In the genomic region with DNA sequence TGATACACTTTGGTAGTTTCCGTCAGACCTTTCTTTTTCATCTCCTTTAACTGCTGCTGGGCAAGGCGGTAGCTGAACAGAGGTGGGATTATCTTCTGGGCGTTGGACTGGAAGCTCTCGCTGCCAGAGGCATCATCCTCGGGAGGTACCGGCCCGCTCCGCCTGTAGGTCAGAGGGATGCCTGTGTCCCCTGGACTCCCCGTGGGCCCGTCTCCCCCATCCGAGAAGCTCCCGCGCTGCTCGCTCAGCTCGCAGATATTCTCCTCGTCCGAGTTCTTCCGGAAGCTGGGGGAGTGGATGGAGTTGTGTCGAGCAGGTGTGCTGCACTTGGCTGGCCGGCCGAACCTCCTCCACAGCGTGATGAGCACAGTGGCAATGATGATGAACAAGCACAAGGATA, we compare ENCODE assay signal across 19 cellular contexts. TPM values are rescaled to one million over a fixed set of nuclear protein-coding genes. Genes with fewer than 3 reads are reported as not detected.
DNase-seq lines count a peak whose midpoint lies in the region; ATAC-seq and TF ChIP-seq lines count a peak whose summit lies in the region.
"Had no signal": no experiment of that assay in that cellular context is flagged by ENCODE, and none has a peak within 500 bp of the region (broad histone marks: within the 10 kb centered on the region; RNA-seq: fewer than 3 reads in every experiment).

No MANE protein-coding gene starts in this region.

- H3K9me3 Mint-ChIP-seq in endothelial cell (ENCODE audit: unreplicated experiment) (no peaks in the 10 kb centered on the region), osteocyte (ENCODE audit: unreplicated experiment) (no peaks in the 10 kb centered on the region)
- H3K9me3 Mint-ChIP-seq: CD4-positive, alpha-beta memory T cell; H9 had no signal

- H2AK9ac ChIP-seq in IMR-90 (replicated peaks; ENCODE audit: low read depth, low read length, poor library complexity), result peak overlapping the region; percentile 55

- dilution Hi-C loops in IMR-90 (cut with HindIII; ENCODE audit: low sequenced_read_pairs, unreplicated experiment), result no loop called here

- POLR2A ChIA-PET in IMR-90 (lab: Charles Lee; ENCODE audit: unreplicated experiment), result no interaction called here

- H3K36me3 Mint-ChIP-seq in endothelial cell (ENCODE audit: low read depth, unreplicated experiment) (peaks cover 36% of the 10 kb centered on the region), osteocyte (ENCODE audit: unreplicated experiment) (no peaks in the 10 kb centered on the region)

- H3K27ac Mint-ChIP-seq in endothelial cell (ENCODE audit: unreplicated experiment) (peak overlapping the region; percentile 67), osteocyte (ENCODE audit: unreplicated experiment) (no peak overlapping the region)
- H3K27ac Mint-ChIP-seq: CD4-positive, alpha-beta memory T cell; H9 had no signal

- no peak overlapping the region for H4K91ac ChIP-seq in IMR-90 (ENCODE audit: insufficient read depth, low read depth, low read length)

- no peak overlapping the region for H3K18ac ChIP-seq in IMR-90 (ENCODE audit: low read depth, low read length)

- H3K4me1 ChIP-seq in IMR-90 (ENCODE audit: control insufficient read depth, insufficient read depth, low read length), result peaks cover 2% of the 10 kb centered on the region
- no peaks in the 10 kb centered on the region for H3K4me1 ChIP-seq in BE2C
- H3K4me1 ChIP-seq: A549 had no signal

- no peak for ATAC-seq in IMR-90 (ENCODE audit: low read depth)
- ATAC-seq: A549, GM12878, HCT116 had no signal

- H3K4me1 Mint-ChIP-seq in endothelial cell (ENCODE audit: unreplicated experiment) (peaks cover 28% of the 10 kb centered on the region), osteocyte (ENCODE audit: unreplicated experiment) (peaks cover 5% of the 10 kb centered on the region)
- H3K4me1 Mint-ChIP-seq: CD4-positive, alpha-beta memory T cell had no signal

- H4K20me1 ChIP-seq in IMR-90 (ENCODE audit: insufficient read depth, low read length), result no peaks in the 10 kb centered on the region

- H2AFZ ChIP-seq in IMR-90 (replicated peaks; ENCODE audit: low read length, poor library complexity), result peak overlapping the region; percentile 51
- H2AFZ ChIP-seq: GM23248 had no signal

- 100% methylated on average over 5 of the region's 22 CpGs; no CpG with 5 or more reads in 1 of the 2 experiments for WGBS in IMR-90 (ENCODE audit: extremely low coverage in 2 of 2, insufficient read length in 1 of 2), 2 experiments

- H3K9me1 ChIP-seq in IMR-90 (ENCODE audit: insufficient read depth, low read length), result no peaks in the 10 kb centered on the region

- H3K9me3 ChIP-seq in IMR-90 (ENCODE audit: control insufficient read depth, insufficient read depth, low read length) (no peaks in the 10 kb centered on the region), BE2C (no peaks in the 10 kb centered on the region)
- H3K9me3 ChIP-seq: A549 had no signal

- H3K27me3 Mint-ChIP-seq in endothelial cell (ENCODE audit: unreplicated experiment) (peaks cover 7% of the 10 kb centered on the region), osteocyte (ENCODE audit: unreplicated experiment) (no peaks in the 10 kb centered on the region)

- H3K36me3 ChIP-seq in IMR-90 (ENCODE audit: control insufficient read depth, insufficient read depth, low read length), result no peaks in the 10 kb centered on the region
- H3K36me3 ChIP-seq in BE2C, result no peaks in the 10 kb centered on the region

- no peak for TF ChIP-seq POLR2A in IMR-90 (IDR thresholded peaks at IDR 0.05; ENCODE audit: low read depth, low read length)

- TF ChIP-seq RAD21 in IMR-90 (IDR thresholded peaks at IDR 0.05; ENCODE audit: low read length), result no peak

- no peak overlapping the region for H3K23ac ChIP-seq in IMR-90 (ENCODE audit: low read depth, low read length)

- intact Hi-C loops in IMR-90 (cut with micrococcal nuclease), result no loop called here

- H3K4me3 Mint-ChIP-seq in endothelial cell (ENCODE audit: unreplicated experiment) (peak overlapping the region; percentile 67), osteocyte (ENCODE audit: unreplicated experiment) (no peak overlapping the region)
- H3K4me3 Mint-ChIP-seq: CD4-positive, alpha-beta memory T cell; H9 had no signal

- H2BK5ac ChIP-seq in IMR-90 (ENCODE audit: low read depth, low read length, poor library complexity, severe bottlenecking), result no peak overlapping the region

- H3K4me2 ChIP-seq in IMR-90 (ENCODE audit: low read depth, low read length), result no peak overlapping the region
- H3K4me2 ChIP-seq: A549 had no signal

- H2AK5ac ChIP-seq in IMR-90 (ENCODE audit: low read depth, low read length), result peak overlapping the region; percentile 73

- H3K79me1 ChIP-seq in IMR-90 (ENCODE audit: low read depth in 1 of 2, low read length in 2 of 2), result no peaks in the 10 kb centered on the region

- no peak overlapping the region for H2BK15ac ChIP-seq in IMR-90 (ENCODE audit: low read depth, low read length)

- no peak overlapping the region for H3K56ac ChIP-seq in IMR-90 (ENCODE audit: extremely low read depth, insufficient read depth, low read length)

- no peak overlapping the region for H2BK120ac ChIP-seq in IMR-90 (ENCODE audit: low read depth, low read length)

- H3K27ac ChIP-seq in IMR-90 (ENCODE audit: insufficient read depth, low read length), result no peak overlapping the region
- H3K27ac ChIP-seq: A549, GM23248 had no signal

- in situ Hi-C loops in IMR-90 (cut with MboI; ENCODE audit: low sequenced_read_pairs), result no loop called here

- no peak overlapping the region for H2BK20ac ChIP-seq in IMR-90 (ENCODE audit: low read depth, low read length)

- peaks cover 2% of the 10 kb centered on the region; the same call in 1 of the 2 replicates for H3K27me3 ChIP-seq in IMR-90 (ENCODE audit: control insufficient read depth, insufficient read depth, low read length)
- H3K27me3 ChIP-seq in BE2C, result no peaks in the 10 kb centered on the region

- H4K5ac ChIP-seq in IMR-90 (ENCODE audit: low read depth, low read length), result no peak overlapping the region

- H3K9ac ChIP-seq in IMR-90 (ENCODE audit: low read depth, low read length), result no peak overlapping the region
- H3K9ac ChIP-seq: GM23248 had no signal

- H3K4ac ChIP-seq in IMR-90 (ENCODE audit: low read depth, low read length), result 0 out of 2 replicates have a peak overlapping the region, but pooled peaks have one; percentile 36

- no peak for DNase-seq in IMR-90
- DNase-seq in endothelial cell (ENCODE audit: low spot score), result no peak
- peak; percentile 78 for DNase-seq in osteocyte (ENCODE audit: extremely low spot score, unreplicated experiment)
- no peak for DNase-seq in NCI-H2171 treated with DMSO at 0.1 percent for 48 hours (lab: John Stamatoyannopoulos, UW)
- DNase-seq in BE2C, result no peak
- no peak for DNase-seq in NCI-H1436 (lab: John Stamatoyannopoulos, UW)
- DNase-seq: 8988T; ACHN; AML-193; C1 segment of cervical spinal cord; Calu3; CD4-positive, alpha-beta memory T cell; COR-L47; DND-41; GM23248; H9 had no signal

- H3K14ac ChIP-seq in IMR-90 (replicated peaks; ENCODE audit: low read depth, low read length), result no peak overlapping the region

- H3K4me3 ChIP-seq in IMR-90 (ENCODE audit: insufficient read depth, low read depth, low read length) (no peak overlapping the region), BE2C (ENCODE audit: low read depth, low read length) (no peak overlapping the region)
- H3K4me3 ChIP-seq: A549, GM12878, GM23248 had no signal

- no peak overlapping the region for H4K8ac ChIP-seq in IMR-90 (ENCODE audit: low read depth in 2 of 2, low read length in 2 of 2)

- no TSS peak for BruUV-seq in IMR-90 (replicated peaks; lab: Mats Ljungman, UMichigan)

- no peak for TF ChIP-seq CTCF in IMR-90 (conservative IDR thresholded peaks at IDR 0.05; ENCODE audit: low read depth, low read length)
- no peak for TF ChIP-seq CTCF in endothelial cell (IDR thresholded peaks at IDR 0.05; ENCODE audit: unreplicated experiment)
- no peak for TF ChIP-seq CTCF in osteocyte (IDR thresholded peaks at IDR 0.05)
- no peak for TF ChIP-seq CTCF in BE2C (IDR thresholded peaks at IDR 0.05; ENCODE audit: low read depth, low read length)

- CTCF ChIA-PET in IMR-90 (lab: Yijun Ruan, JAX), result no interaction called here

TF ChIP-seq in IMR-90, 13 proteins besides CTCF, POLR2A, EP300 and RAD21:
- TF ChIP-seq RCOR1 (IDR thresholded peaks at IDR 0.05; ENCODE audit: insufficient replicate concordance, low read length), result no peak
- no peak for TF ChIP-seq ELK1 (IDR thresholded peaks at IDR 0.05; ENCODE audit: borderline replicate concordance, low read depth, low read length)

RNA-seq across cellular contexts. Expression of gene THSD1, which starts 27.7 kb away (rescaled TPM):
- total RNA-seq in IMR-90 (2012; rRNA removed), result 14.7 and 19.0 TPM in 2 replicates
- 10.9 and 12.1 TPM in 2 replicates for polyA plus RNA-seq in IMR-90 (2012; rRNA removed)
- 7.1 and 8.5 TPM in 2 replicates for polyA plus RNA-seq in IMR-90 (2012; cell fraction: cytosol; rRNA removed)
- 10.3 and 11.6 TPM in 2 replicates for polyA plus RNA-seq in IMR-90 (2012; cell fraction: nucleus; rRNA removed; ENCODE audit: low replicate concordance)
- 346 TPM for total RNA-seq in endothelial cell (ENCODE audit: unreplicated experiment)
- total RNA-seq in osteocyte, result 3.1 and 3.7 TPM in 2 replicates
- polyA plus RNA-seq in BE2C (2012; ENCODE audit: insufficient read depth, insufficient read length, low read depth), result 0.74 TPM
- polyA plus RNA-seq: CD4-positive, alpha-beta memory T cell had no signal

Comparison
In these comparisons a context has a peak if more than half of its experiments do, and no peak if none do; other contexts are left out.
1. RNA of gene THSD1, which starts 27.7 kb away (total RNA-seq): 346 TPM in endothelial cell (single experiment); 14.7 to 19.0 TPM in IMR-90 and 3.1 to 3.7 TPM in osteocyte; every median in the first group is over 10 times any median in the second.